In the genomic region with DNA sequence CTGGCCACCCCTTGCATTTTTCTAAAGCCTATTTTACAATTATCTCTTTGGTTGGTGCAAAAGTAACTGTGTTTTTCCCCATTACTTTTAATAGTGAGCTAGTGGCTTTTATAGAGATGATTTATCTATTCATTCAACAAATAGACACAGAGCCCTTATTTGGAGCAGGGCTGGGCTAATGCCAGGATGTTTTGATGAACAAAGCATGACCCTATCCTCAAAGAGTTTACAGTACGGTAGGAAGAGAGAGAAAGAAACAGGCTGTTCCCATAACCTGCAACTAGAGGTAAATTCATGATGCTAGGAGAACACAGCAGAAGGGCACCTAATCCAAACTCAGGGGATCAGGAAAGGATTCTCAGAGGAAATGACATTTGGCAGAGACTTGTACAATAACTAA, we compare ENCODE assay signal across 19 cellular contexts.
"Had no signal": no experiment of that assay in that cellular context is flagged by ENCODE, and none has a peak within 500 bp of the region (broad histone marks: within the 10 kb centered on the region; RNA-seq: fewer than 3 reads in every experiment).

No MANE protein-coding gene starts in this region.

- H3K4me1 ChIP-seq: adrenal gland, right atrium auricular region had no signal

- H3K4me3 ChIP-seq: adrenal gland, right atrium auricular region, skin epidermis had no signal

- FAIRE-seq: colon had no signal

- H3K27me3 ChIP-seq: adrenal gland, right atrium auricular region had no signal

- H3K9me3 ChIP-seq: adrenal gland had no signal

- H3K36me3 ChIP-seq: adrenal gland, right atrium auricular region had no signal

- DNase-seq: activated B cell treated with CpG ODN at 0.5 μM for 24 hours; activated CD4-positive, alpha-beta T cell treated with anti-CD3 and anti-CD28 coated beads for 48 hours; activated CD8-positive, alpha-beta T cell treated with anti-CD3 and anti-CD28 coated beads for 36 hours; activated effector memory CD4-positive, alpha-beta T cell treated with anti-CD3 and anti-CD28 coated beads, Interleukin-2, amount 50 U/mL, for 16 hours; activated T-cell treated with anti-CD3 and anti-CD28 coated beads, Interleukin-2, amount 50 U/mL, for 48 hours; adrenal gland; caudate nucleus; foreskin keratinocyte; mesendoderm; natural killer cell; posterior cingulate gyrus; stimulated activated CD4-positive, alpha-beta T cell treated with anti-CD3 and anti-CD28 coated beads, Interleukin-15, amount 100 ng/mL, for 24 hours; stimulated activated CD4-positive, alpha-beta T cell treated with anti-CD3 and anti-CD28 coated beads, Interleukin-4, amount 100 ng/mL, for 1 hour; stimulated activated naive B cell treated with anti-CD40 and anti-IgM and Interleukin-4, amounts not matched to agents 10 μg/mL and 1 μg/mL and 100 μg/mL, for 72 hours; T-helper 17 cell; trophoblast cell had no signal

- H3K27ac ChIP-seq: adrenal gland, foreskin keratinocyte, right atrium auricular region had no signal

- ATAC-seq: activated CD8-positive, alpha-beta T cell treated with anti-CD3 and anti-CD28 coated beads for 36 hours; foreskin keratinocyte; natural killer cell; stimulated activated naive B cell treated with anti-CD40 and anti-IgM and Interleukin-4, amounts not matched to agents 10 μg/mL and 1 μg/mL and 100 μg/mL, for 72 hours; T-helper 17 cell had no signal
